In the genomic region with DNA sequence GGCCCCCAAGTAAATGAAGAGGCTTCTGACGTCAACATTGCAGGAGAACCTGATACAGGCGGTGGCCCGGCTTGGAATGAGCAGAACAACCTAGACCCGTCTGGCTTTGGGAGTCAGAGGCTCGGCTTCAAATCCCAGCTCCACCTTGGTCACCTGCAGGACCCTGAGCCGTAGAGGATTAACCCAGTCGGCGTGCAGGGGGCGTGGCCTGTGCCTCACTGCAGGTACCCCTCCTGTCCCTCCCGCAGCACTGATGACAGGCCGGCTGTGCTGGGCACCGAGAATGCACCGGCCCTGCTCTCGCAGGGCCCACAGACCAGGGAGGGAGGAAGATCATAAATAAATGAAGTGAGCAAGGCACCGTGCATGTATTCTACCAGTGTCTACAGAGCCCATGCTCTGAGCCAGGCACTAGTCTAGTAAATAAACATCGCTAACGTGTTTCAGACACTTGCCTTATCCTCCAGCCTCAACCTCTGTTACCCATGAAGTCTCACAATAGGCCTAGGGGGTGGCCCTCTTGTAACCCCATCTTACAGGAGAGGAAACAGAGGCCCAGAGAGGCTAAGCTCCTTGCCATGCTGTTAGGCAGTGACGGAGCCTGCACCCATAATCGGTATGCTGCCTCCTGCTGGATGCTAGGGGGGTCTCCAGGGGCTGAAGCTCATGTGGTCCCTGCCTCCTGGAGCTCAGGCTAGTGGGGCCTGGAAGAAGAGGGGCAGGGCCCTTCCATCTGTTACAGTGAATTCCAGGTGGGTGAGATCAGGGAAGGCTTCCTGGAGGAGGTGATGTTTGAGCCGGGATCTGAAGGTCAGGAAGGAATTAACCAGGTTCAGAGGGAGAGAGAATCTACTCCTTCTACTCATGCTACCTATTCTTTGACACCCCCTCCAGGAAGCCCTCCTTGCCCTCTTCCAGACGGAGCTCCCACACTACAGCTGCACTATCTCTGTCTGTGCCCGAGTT, we compare ENCODE assay signal across 14 cellular contexts. TPM values are rescaled to one million over a fixed set of nuclear protein-coding genes. Genes with fewer than 3 reads are reported as not detected.
A peak's percentile ranks its signal among the peaks of the same experiment; 100 is the strongest.
DNase-seq lines count a peak whose midpoint lies in the region; ATAC-seq and TF ChIP-seq lines count a peak whose summit lies in the region.
"Had no signal": no experiment of that assay in that cellular context is flagged by ENCODE, and none has a peak within 500 bp of the region (broad histone marks: within the 10 kb centered on the region; RNA-seq: fewer than 3 reads in every experiment).

No MANE protein-coding gene starts in this region.

- H3K9me3 ChIP-seq in AG04450 (ENCODE audit: control insufficient read depth, insufficient read depth, low read length), result peaks cover 11% of the 10 kb centered on the region
- peaks cover 0 to 11% (median 0%) of the 10 kb centered on the region in 3 donors for H3K9me3 ChIP-seq in esophagus squamous epithelium
- no peaks in the 10 kb centered on the region for H3K9me3 ChIP-seq in adrenal gland (replicated peaks in 1 of 3)

- H3K27me3 Mint-ChIP-seq in GM23338 (ENCODE audit: insufficient read depth, low read depth, poor library complexity) (peaks cover 4% of the 10 kb centered on the region), WTC11 (ENCODE audit: low read depth) (no peaks in the 10 kb centered on the region)
- H3K27me3 Mint-ChIP-seq in activated T-helper 17 cell treated with anti-CD3 and anti-CD28 coated beads, Interleukin-2, amount 50 U/mL, for 72 hours, result no peaks in the 10 kb centered on the region

- no peak overlapping the region for H3K4me3 Mint-ChIP-seq in GM23338
- H3K4me3 Mint-ChIP-seq in WTC11, result no peak overlapping the region
- H3K4me3 Mint-ChIP-seq in activated T-helper 17 cell treated with anti-CD3 and anti-CD28 coated beads, Interleukin-2, amount 50 U/mL, for 72 hours, result no peak overlapping the region
- H3K4me3 Mint-ChIP-seq: stimulated activated effector memory CD8-positive, alpha-beta T cell treated with anti-CD3 and anti-CD28 coated beads, Interleukin-12 subunit alpha, Interleukin-12 subunit beta, amount 100 ng/mL, for 72 hours had no signal

- POLR2A ChIA-PET in AG04450 (lab: Yijun Ruan, JAX) (no interaction called here), WTC11 (lab: Charles Lee) (interaction anchor here (0.6 kb wide), 1 partner anchor 289 kb away, joined by 5 read pairs; no protein-coding TSS in a partner anchor)

- no peaks in the 10 kb centered on the region for H4K20me1 ChIP-seq in GM23338 (replicated peaks; ENCODE audit: insufficient read depth)

- H3K4me1 ChIP-seq in GM23338 (ENCODE audit: insufficient read depth) (no peaks in the 10 kb centered on the region), esophagus squamous epithelium (peaks cover 9 to 27% (median 21%) of the 10 kb centered on the region in 3 donors), adrenal gland (replicated peaks in 1 of 2) (peaks cover 9 to 13% of the 10 kb centered on the region in 2 donors)

- no peak overlapping the region for H3K27ac Mint-ChIP-seq in GM23338
- H3K27ac Mint-ChIP-seq in WTC11, result no peak overlapping the region
- no peak overlapping the region for H3K27ac Mint-ChIP-seq in activated T-helper 17 cell treated with anti-CD3 and anti-CD28 coated beads, Interleukin-2, amount 50 U/mL, for 72 hours
- H3K27ac Mint-ChIP-seq: stimulated activated effector memory CD8-positive, alpha-beta T cell treated with anti-CD3 and anti-CD28 coated beads, Interleukin-12 subunit alpha, Interleukin-12 subunit beta, amount 100 ng/mL, for 72 hours had no signal

- CTCF ChIA-PET in AG04450 (lab: Charles Lee), result no interaction called here
- CTCF ChIA-PET in WTC11 (lab: Charles Lee), result interaction anchor here (0.6 to 4.2 kb wide), 43 partner anchors 9 to 562 kb away, joined by 3 to 18 read pairs (median 5); no protein-coding TSS in a partner anchor

- H3K27me3 ChIP-seq in AG04450 (ENCODE audit: control insufficient read depth, insufficient read depth, low read length), result no peaks in the 10 kb centered on the region
- no peaks in the 10 kb centered on the region for H3K27me3 ChIP-seq in GM23338 (ENCODE audit: insufficient read depth)
- H3K27me3 ChIP-seq in esophagus squamous epithelium, result peaks cover 0 to 55% (median 0%) of the 10 kb centered on the region in 4 donors
- H3K27me3 ChIP-seq in adrenal gland, result no peaks in the 10 kb centered on the region

- no peak for TF ChIP-seq POLR2A in esophagus squamous epithelium (IDR thresholded peaks at IDR 0.05)
- TF ChIP-seq POLR2A in adrenal gland (IDR thresholded peaks at IDR 0.05), result no peak

- TF ChIP-seq CTCF in AG04450 (IDR thresholded peaks at IDR 0.05; ENCODE audit: low read depth, low read length) (peak; percentile 24; the same call in 1 of the 2 replicates), GM23338 (conservative IDR thresholded peaks at IDR 0.05; ENCODE audit: low read depth in 2 of 2) (peak; percentile 71 to 74), WTC11 (IDR thresholded peaks at IDR 0.05) (0 out of 2 replicates have a peak, but pooled peaks have one; percentile 39), esophagus squamous epithelium (IDR thresholded peaks at IDR 0.05) (no peak), adrenal gland (IDR thresholded peaks at IDR 0.05) (no peak)

- H3K4me3 ChIP-seq in AG04450 (ENCODE audit: low read depth, low read length) (no peak overlapping the region), GM23338 (no peak overlapping the region), esophagus squamous epithelium (no peak overlapping the region), adrenal gland (no peak overlapping the region)

- no peaks in the 10 kb centered on the region for H3K79me2 ChIP-seq in GM23338 (replicated peaks; ENCODE audit: insufficient read depth)

- no peaks in the 10 kb centered on the region for H3K9me2 ChIP-seq in GM23338 (ENCODE audit: insufficient read depth)

- peak; percentile 86 for ATAC-seq in GM23338
- peak; percentile 80 for ATAC-seq in WTC11
- ATAC-seq in activated T-helper 17 cell treated with anti-CD3 and anti-CD28 coated beads, Interleukin-2, amount 50 U/mL, for 72 hours (replicated peaks), result no peak
- ATAC-seq: stimulated activated effector memory CD8-positive, alpha-beta T cell treated with anti-CD3 and anti-CD28 coated beads, Interleukin-12 subunit alpha, Interleukin-12 subunit beta, amount 100 ng/mL, for 72 hours had no signal

- WGBS in esophagus squamous epithelium, 2 donors, result 55 to 61% methylated on average over 4 to 7 of the region's 22 CpGs
- 74 to 86% (median 78%) methylated on average over 12 to 22 of the region's 22 CpGs for WGBS in adrenal gland, 4 donors

- no peak for DNase-seq in AG04450 (ENCODE audit: low read depth, low spot score)
- peak; percentile 68 for DNase-seq in GM23338 (ENCODE audit: low spot score)
- DNase-seq in WTC11 (ENCODE audit: low spot score), result peak; percentile 68
- peak; percentile 62 for DNase-seq in left kidney (ENCODE audit: low read depth, low spot score)
- no peak for DNase-seq in activated naive CD4-positive, alpha-beta T cell treated with anti-CD3 and anti-CD28 coated beads, Interleukin-2, amount 50 U/mL, for 16 hours
- no peak for DNase-seq in esophagus squamous epithelium (lab: John Stamatoyannopoulos, UW)
- no peak for DNase-seq in adrenal gland
- DNase-seq: NCI-H510A treated with DMSO at 0.1 percent for 48 hours; occipital lobe; stimulated activated CD4-positive, alpha-beta T cell treated with anti-CD3 and anti-CD28 coated beads, Interleukin-1b, Interleukin-23, amount 100 ng/mL, for 48 hours had no signal

- H2AFZ ChIP-seq in GM23338, result no peak overlapping the region

- H3K4me1 Mint-ChIP-seq in GM23338 (peaks cover 4% of the 10 kb centered on the region), WTC11 (0 out of 2 replicates have a peak, but pooled peaks cover 3% of the 10 kb centered on the region)
- no peaks in the 10 kb centered on the region for H3K4me1 Mint-ChIP-seq in activated T-helper 17 cell treated with anti-CD3 and anti-CD28 coated beads, Interleukin-2, amount 50 U/mL, for 72 hours
- H3K4me1 Mint-ChIP-seq: stimulated activated effector memory CD8-positive, alpha-beta T cell treated with anti-CD3 and anti-CD28 coated beads, Interleukin-12 subunit alpha, Interleukin-12 subunit beta, amount 100 ng/mL, for 72 hours had no signal

- H3K9me3 Mint-ChIP-seq in GM23338 (peaks cover 4% of the 10 kb centered on the region), WTC11 (peaks cover 4% of the 10 kb centered on the region)
- H3K9me3 Mint-ChIP-seq in activated T-helper 17 cell treated with anti-CD3 and anti-CD28 coated beads, Interleukin-2, amount 50 U/mL, for 72 hours, result peaks cover 4% of the 10 kb centered on the region

- no peak overlapping the region for H3K27ac ChIP-seq in AG04450 (ENCODE audit: low read depth, low read length)
- H3K27ac ChIP-seq in GM23338 (ENCODE audit: low read depth), result no peak overlapping the region
- no peak overlapping the region for H3K27ac ChIP-seq in esophagus squamous epithelium
- no peak overlapping the region for H3K27ac ChIP-seq in adrenal gland
- H3K27ac ChIP-seq: C4-2B, HL-60 had no signal

- H3K36me3 ChIP-seq in GM23338 (ENCODE audit: insufficient read depth) (no peaks in the 10 kb centered on the region), esophagus squamous epithelium (no peaks in the 10 kb centered on the region), adrenal gland (replicated peaks in 1 of 2) (no peaks in the 10 kb centered on the region)

- no peaks in the 10 kb centered on the region for H3F3A ChIP-seq in GM23338 (replicated peaks; ENCODE audit: low read depth)

- no peak overlapping the region for H3K4me2 ChIP-seq in GM23338

- intact Hi-C loops in esophagus squamous epithelium (cut with DNase I), result no loop called here
- intact Hi-C loops in adrenal gland (cut with DNase I), result no loop called here

- H3K36me3 Mint-ChIP-seq in GM23338 (ENCODE audit: low read depth) (no peaks in the 10 kb centered on the region; the same call in 2 of the 3 replicates), WTC11 (peaks cover 5% of the 10 kb centered on the region)
- no peaks in the 10 kb centered on the region for H3K36me3 Mint-ChIP-seq in activated T-helper 17 cell treated with anti-CD3 and anti-CD28 coated beads, Interleukin-2, amount 50 U/mL, for 72 hours (ENCODE audit: low read depth)
- H3K36me3 Mint-ChIP-seq: stimulated activated effector memory CD8-positive, alpha-beta T cell treated with anti-CD3 and anti-CD28 coated beads, Interleukin-12 subunit alpha, Interleukin-12 subunit beta, amount 100 ng/mL, for 72 hours had no signal

TF ChIP-seq in GM23338, 12 proteins besides CTCF, POLR2A, EP300 and RAD21 (continues in another document):
- TF ChIP-seq ZNF114 (CRISPR knock-in tag; IDR thresholded peaks at IDR 0.05), result no peak

RNA-seq across cellular contexts. Expression of a gene that starts 53.4 kb away (rescaled TPM):
- 22.4 and 25.9 TPM in 2 replicates for polyA plus RNA-seq in AG04450 (2011; rRNA removed)
- 41.3 and 49.8 TPM in 2 replicates for polyA minus RNA-seq in AG04450 (2011; rRNA and poly(A)+ RNA removed)
- total RNA-seq in GM23338 (2014; rRNA removed; shearing (Covaris generic)), result 21.4 and 28.8 TPM in 2 replicates
- polyA plus RNA-seq in GM23338 (2016; fragmentation: Nextera tagmentation; extraction: Ambion mirVana), result 7.7 and 8.2 TPM in 2 replicates
- 20.2 to 23.5 TPM (median 23.2 TPM) in 3 replicates for total RNA-seq in WTC11 (2021)
- total RNA-seq in activated T-helper 17 cell treated with anti-CD3 and anti-CD28 coated beads, Interleukin-2, amount 50 U/mL, for 72 hours, result 1 to 10 TPM; 5.8 to 6.3 TPM
- total RNA-seq in esophagus squamous epithelium, result 10 to 100 TPM in 1 of 4 donors, 1 to 10 TPM in 3; 6.7 to 16.6 (median 8.4) TPM
- 10 to 100 TPM; 27.2 to 45.4 (median 31.4) TPM for total RNA-seq in adrenal gland
- 10 to 100 TPM in 1 of 3 donors, 1 to 10 TPM in 2; 2.2 to 27.8 (median 6.0) TPM for polyA plus RNA-seq in adrenal gland

Comparison
In these comparisons a context has a peak if more than half of its experiments do, and no peak if none do; other contexts are left out.
1. DNase-seq: peak in GM23338 (single experiment), WTC11 (single experiment) and left kidney (single experiment); none in AG04450 (single experiment), activated naive CD4-positive, alpha-beta T cell treated with anti-CD3 and anti-CD28 coated beads, Interleukin-2, amount 50 U/mL, for 16 hours (single experiment), esophagus squamous epithelium (single experiment) and adrenal gland (0 of 7).
2. CTCF ChIP-seq: peak in AG04450 (single experiment), GM23338 (2 of 2) and WTC11 (single experiment); none in esophagus squamous epithelium (0 of 6) and adrenal gland (0 of 6).